ENCODE assay signal across 13 cellular contexts in the genomic region with DNA sequence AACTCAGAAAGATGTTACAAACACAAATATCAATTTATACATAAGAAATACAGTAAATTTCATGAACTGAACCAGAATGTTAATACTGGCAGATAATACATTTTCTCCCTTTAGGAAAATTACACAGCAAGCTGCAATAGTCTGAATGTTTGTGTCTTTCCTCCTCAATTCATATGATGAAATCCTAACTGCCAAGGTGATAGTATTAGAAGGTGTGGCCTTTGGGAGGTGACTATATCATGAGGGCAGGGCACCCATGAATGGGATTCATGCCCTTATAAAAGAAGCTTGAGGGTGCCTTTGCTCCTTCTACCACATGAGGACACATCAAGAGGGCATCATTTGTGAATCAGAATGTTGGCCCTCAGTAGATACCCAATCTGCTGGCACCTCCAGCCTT.
"Had no signal": no experiment of that assay in that cellular context is flagged by ENCODE, and none has a peak within 500 bp of the region (broad histone marks: within the 10 kb centered on the region; RNA-seq: fewer than 3 reads in every experiment).

No MANE protein-coding gene starts in this region.

- H3K9me3 ChIP-seq: prostate gland, testis had no signal

- H3K4me1 ChIP-seq: prostate gland, testis had no signal

- H3K27me3 ChIP-seq: testis had no signal

- H3K27ac ChIP-seq: prostate gland, skin epidermis, testis had no signal

- DNase-seq: activated CD4-positive, alpha-beta T cell treated with anti-CD3 and anti-CD28 coated beads for 48 hours; activated CD8-positive, alpha-beta memory T cell treated with anti-CD3 and anti-CD28 coated beads for 24 hours; aorta; dermis blood vessel endothelial cell; effector memory CD8-positive, alpha-beta T cell; hippocampal formation; right cardiac atrium; stimulated activated naive CD8-positive, alpha-beta T cell treated with anti-CD3 and anti-CD28 coated beads, Interleukin-15, amount 100 ng/mL, for 72 hours; T-helper 17 cell; testis had no signal

- ATAC-seq: effector memory CD8-positive, alpha-beta T cell; right cardiac atrium; stimulated activated naive CD8-positive, alpha-beta T cell treated with anti-CD3 and anti-CD28 coated beads, Interleukin-15, amount 100 ng/mL, for 72 hours; T-helper 17 cell; WTC11 had no signal

- H3K4me3 ChIP-seq: prostate gland, skin epidermis, testis had no signal

- H3K36me3 ChIP-seq: prostate gland had no signal
